11 cellular contexts compared by ENCODE assay signal in genomic region chr1:2248127-2248826, GRCh38. TPM values are rescaled to one million over a fixed set of nuclear protein-coding genes. Genes with fewer than 3 reads are reported as not detected.
DNase-seq lines count a peak whose midpoint lies in the region; ATAC-seq and TF ChIP-seq lines count a peak whose summit lies in the region.
"Had no signal": no experiment of that assay in that cellular context is flagged by ENCODE, and none has a peak within 500 bp of the region (broad histone marks: within the 10 kb centered on the region; RNA-seq: fewer than 3 reads in every experiment).

No MANE protein-coding gene starts in this region.

- no peak overlapping the region for H3K9ac ChIP-seq in neural progenitor cell

- peaks cover 51% of the 10 kb centered on the region for H3K4me1 ChIP-seq in neural progenitor cell
- no peaks in the 10 kb centered on the region for H3K4me1 ChIP-seq in BE2C

- H3K36me3 ChIP-seq in neural progenitor cell (no peaks in the 10 kb centered on the region), BE2C (no peaks in the 10 kb centered on the region)

- H3K4me3 ChIP-seq in neural progenitor cell = peak overlapping the region; percentile 21
- no peak overlapping the region for H3K4me3 ChIP-seq in BE2C (ENCODE audit: low read depth, low read length)

- H3K27me3 Mint-ChIP-seq in T-helper 17 cell (no peaks in the 10 kb centered on the region), neural progenitor cell (ENCODE audit: insufficient read depth, low read depth) (peaks cover 9% of the 10 kb centered on the region)
- H3K27me3 Mint-ChIP-seq: activated naive CD4-positive, alpha-beta T cell treated with anti-CD3 and anti-CD28 coated beads, Interleukin-2, amount 10 ng/mL, durations not matched to agents 7 days and 5 days had no signal

- H3K27ac ChIP-seq in C4-2B (peak overlapping the region; percentile 98), neural progenitor cell (peak overlapping the region; percentile 98)

- H3K9me3 Mint-ChIP-seq in neural progenitor cell = no peaks in the 10 kb centered on the region

- H3K27me3 ChIP-seq in neural progenitor cell (no peaks in the 10 kb centered on the region), BE2C (no peaks in the 10 kb centered on the region)

- TF ChIP-seq CTCF in C4-2B (conservative IDR thresholded peaks at IDR 0.05) (no peak), neural progenitor cell (IDR thresholded peaks at IDR 0.05) (peak; percentile 21), BE2C (IDR thresholded peaks at IDR 0.05; ENCODE audit: low read depth, low read length) (no peak)

- H3K79me2 ChIP-seq in neural progenitor cell (ENCODE audit: low read depth) = peaks cover 97% of the 10 kb centered on the region

- no peak overlapping the region for H2AFZ ChIP-seq in neural progenitor cell (replicated peaks)

- peaks cover 38% of the 10 kb centered on the region for H3F3A ChIP-seq in neural progenitor cell (ENCODE audit: low read depth)

- DNase-seq in T-helper 17 cell = no peak
- peak; percentile 90 for DNase-seq in iPS DF 4.7 (ENCODE audit: extremely low read depth, low spot score)
- DNase-seq in neural progenitor cell (ENCODE audit: low spot score) = peak; percentile 94
- DNase-seq in COLO829 (ENCODE audit: low spot score) = no peak
- DNase-seq in NCI-H1092 treated with DMSO at 0.1 percent for 48 hours (lab: John Stamatoyannopoulos, UW) = no peak
- no peak for DNase-seq in DMS53 treated with DMSO at 0.1 percent for 48 hours (lab: John Stamatoyannopoulos, UW; ENCODE audit: unreplicated experiment)
- DNase-seq in BE2C = no peak
- DNase-seq: activated naive CD4-positive, alpha-beta T cell treated with anti-CD3 and anti-CD28 coated beads, Interleukin-2, amount 10 ng/mL, durations not matched to agents 7 days and 5 days; COR-L47; NCI-H1092 had no signal

- H3K4me3 Mint-ChIP-seq in T-helper 17 cell (peak overlapping the region; percentile 64), neural progenitor cell (peak overlapping the region; percentile 74)
- H3K4me3 Mint-ChIP-seq: activated naive CD4-positive, alpha-beta T cell treated with anti-CD3 and anti-CD28 coated beads, Interleukin-2, amount 10 ng/mL, durations not matched to agents 7 days and 5 days had no signal

- H3K9me3 ChIP-seq in T-helper 17 cell (ENCODE audit: control insufficient read depth, low read length, poor library complexity, severe bottlenecking) (no peaks in the 10 kb centered on the region), neural progenitor cell (ENCODE audit: low read depth) (no peaks in the 10 kb centered on the region), BE2C (no peaks in the 10 kb centered on the region)

- H3K4me1 Mint-ChIP-seq in T-helper 17 cell = peaks cover 39% of the 10 kb centered on the region
- peaks cover 76% of the 10 kb centered on the region for H3K4me1 Mint-ChIP-seq in neural progenitor cell

- peak overlapping the region; percentile 66 for H3K27ac Mint-ChIP-seq in T-helper 17 cell
- peak overlapping the region; percentile 84 for H3K27ac Mint-ChIP-seq in neural progenitor cell
- H3K27ac Mint-ChIP-seq: activated naive CD4-positive, alpha-beta T cell treated with anti-CD3 and anti-CD28 coated beads, Interleukin-2, amount 10 ng/mL, durations not matched to agents 7 days and 5 days had no signal

- peak overlapping the region; percentile 74 for H3K4me2 ChIP-seq in neural progenitor cell

- no peak for ATAC-seq in T-helper 17 cell

- H3K36me3 Mint-ChIP-seq in T-helper 17 cell (ENCODE audit: low read depth) (peaks cover 5% of the 10 kb centered on the region), neural progenitor cell (peaks cover 17% of the 10 kb centered on the region)

- peaks cover 86% of the 10 kb centered on the region for H4K20me1 ChIP-seq in neural progenitor cell (ENCODE audit: low read depth)

RNA-seq across cellular contexts. Expression of gene SKI, which starts 20.2 kb away (rescaled TPM):
- 100 to 1,000 TPM; 183 to 215 TPM for total RNA-seq in T-helper 17 cell
- 7.4 and 15.7 TPM in 2 replicates for total RNA-seq in neural progenitor cell (ENCODE audit: low replicate concordance)
- 22.2 TPM for polyA plus RNA-seq in BE2C (2012; ENCODE audit: insufficient read depth, insufficient read length, low read depth)

RNA-seq across cellular contexts. Expression of gene FAAP20, which starts 53.7 kb away (rescaled TPM):
- total RNA-seq in T-helper 17 cell (10 to 100 TPM; 44.6 to 48.6 TPM), neural progenitor cell (ENCODE audit: low replicate concordance) (11.3 and 68.2 TPM in 2 replicates)
- 37.3 TPM for polyA plus RNA-seq in BE2C (2012; ENCODE audit: insufficient read depth, insufficient read length, low read depth)

Comparison
In these comparisons a context has a peak if more than half of its experiments do, and no peak if none do; other contexts are left out.
1. DNase-seq: peak in iPS DF 4.7 (single experiment) and neural progenitor cell (single experiment); none in T-helper 17 cell (0 of 3), COLO829 (single experiment), NCI-H1092 treated with DMSO at 0.1 percent for 48 hours (single experiment), DMS53 treated with DMSO at 0.1 percent for 48 hours (single experiment) and BE2C (single experiment).
2. RNA of gene SKI, which starts 20.2 kb away (total RNA-seq): 183 to 215 TPM in T-helper 17 cell; 7.4 to 15.7 TPM in neural progenitor cell; every median in the first group is over 10 times any median in the second.